In the genomic region with DNA sequence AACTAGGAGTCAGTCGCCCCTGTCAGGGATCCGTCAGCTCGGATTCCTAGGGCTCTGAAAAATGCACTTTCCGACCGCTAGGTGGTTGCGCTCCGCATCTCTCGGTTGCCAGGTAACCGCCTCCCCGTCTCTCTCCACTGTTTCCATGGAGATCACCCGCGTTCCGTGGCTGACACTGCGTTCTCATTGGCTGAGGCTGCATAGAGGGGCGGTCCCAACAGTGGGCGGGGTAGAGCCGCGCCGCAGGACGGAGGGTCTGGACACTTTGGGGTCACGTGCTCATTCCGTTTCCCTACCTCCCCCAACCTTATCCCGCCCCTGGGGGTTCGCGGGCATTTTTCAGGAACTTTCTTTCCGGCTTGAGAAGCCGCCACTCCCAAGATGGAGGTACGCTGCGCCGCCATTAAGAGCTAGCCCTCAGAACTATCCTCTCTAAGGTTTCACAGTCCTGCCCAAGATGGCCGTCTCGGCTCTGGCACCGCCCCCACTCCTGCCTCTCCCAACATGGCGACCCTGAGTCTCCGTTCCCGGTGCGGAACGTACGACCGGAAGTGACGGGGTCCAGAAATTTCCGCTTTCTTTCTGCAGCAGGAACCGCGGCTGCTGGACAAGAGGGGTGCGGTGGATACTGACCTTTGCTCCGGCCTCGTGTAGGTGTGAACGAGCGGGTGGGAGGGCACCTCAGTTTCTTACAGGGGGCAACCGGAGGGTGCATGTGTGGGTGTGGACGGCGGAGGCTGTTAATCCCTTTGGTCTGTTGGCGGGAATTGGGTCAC, we compare ENCODE assay signal across 1 cellular context.
A peak's percentile ranks its signal among the peaks of the same experiment; 100 is the strongest.
TF ChIP-seq lines count a peak whose summit lies in the region.

Gene ODAD3 (minus strand): TSS at position 65 of the 776 bp plus-strand sequence. CDS start 105 bp downstream, outside the sequence.
A gene with protein sequence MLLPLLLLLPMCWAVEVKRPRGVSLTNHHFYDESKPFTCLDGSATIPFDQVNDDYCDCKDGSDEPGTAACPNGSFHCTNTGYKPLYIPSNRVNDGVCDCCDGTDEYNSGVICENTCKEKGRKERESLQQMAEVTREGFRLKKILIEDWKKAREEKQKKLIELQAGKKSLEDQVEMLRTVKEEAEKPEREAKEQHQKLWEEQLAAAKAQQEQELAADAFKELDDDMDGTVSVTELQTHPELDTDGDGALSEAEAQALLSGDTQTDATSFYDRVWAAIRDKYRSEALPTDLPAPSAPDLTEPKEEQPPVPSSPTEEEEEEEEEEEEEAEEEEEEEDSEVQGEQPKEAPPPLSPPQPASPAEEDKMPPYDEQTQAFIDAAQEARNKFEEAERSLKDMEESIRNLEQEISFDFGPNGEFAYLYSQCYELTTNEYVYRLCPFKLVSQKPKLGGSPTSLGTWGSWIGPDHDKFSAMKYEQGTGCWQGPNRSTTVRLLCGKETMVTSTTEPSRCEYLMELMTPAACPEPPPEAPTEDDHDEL (plus strand): TSS at position 579 of the 776 bp plus-strand sequence. CDS start 483 bp downstream, outside the sequence.

TF ChIP-seq in SK-N-SH, 30 proteins besides CTCF, POLR2A, EP300 and RAD21:
- TF ChIP-seq REST (IDR thresholded peaks at IDR 0.05; ENCODE audit: low read depth, low read length) (peak; percentile 64), EZH2phosphoT487 (IDR thresholded peaks at IDR 0.05; ENCODE audit: borderline replicate concordance, low read depth) (no peak), GABPA (IDR thresholded peaks at IDR 0.05; ENCODE audit: low read depth) (peak; percentile 96), MEF2A (IDR thresholded peaks at IDR 0.05; ENCODE audit: borderline replicate concordance, low read depth) (no peak), FOXJ3 (CRISPR knock-in tag; IDR thresholded peaks at IDR 0.05) (no peak), YY1 (IDR thresholded peaks at IDR 0.05; ENCODE audit: low read depth) (peak; percentile 100), MAX (IDR thresholded peaks at IDR 0.05; ENCODE audit: low read depth) (peak; percentile 66; the same call in 1 of the 2 replicates), FOSL2 (IDR thresholded peaks at IDR 0.05; ENCODE audit: borderline replicate concordance, low read depth) (no peak), NFIC (IDR thresholded peaks at IDR 0.05; ENCODE audit: borderline replicate concordance) (no peak), POLR2AphosphoS5 (IDR thresholded peaks at IDR 0.05; ENCODE audit: low read depth, low read length) (peak; percentile 96), MXI1 (IDR thresholded peaks at IDR 0.05; ENCODE audit: low read depth, low read length) (peak; percentile 88), TCF12 (IDR thresholded peaks at IDR 0.05) (peak; percentile 40; the same call in 1 of the 2 replicates), RFX5 (IDR thresholded peaks at IDR 0.05; ENCODE audit: low read length) (peak; percentile 87), JUND (IDR thresholded peaks at IDR 0.05) (no peak), GATA2 (CRISPR knock-in tag; IDR thresholded peaks at IDR 0.05) (no peak), USF1 (IDR thresholded peaks at IDR 0.05; ENCODE audit: borderline replicate concordance, low read depth) (peak; percentile 96), SMC3 (IDR thresholded peaks at IDR 0.05; ENCODE audit: low read depth, low read length) (no peak), ELF1 (IDR thresholded peaks at IDR 0.05) (peak; percentile 89), RXRA (IDR thresholded peaks at IDR 0.05; ENCODE audit: borderline replicate concordance, low read depth) (no peak), CHD2 (IDR thresholded peaks at IDR 0.05; ENCODE audit: low read length, partially characterized antibody) (peak; percentile 26), FOXM1 (IDR thresholded peaks at IDR 0.05; ENCODE audit: low read depth) (no peak), NRF1 (IDR thresholded peaks at IDR 0.05; ENCODE audit: low read depth, low read length) (peak; percentile 33; the same call in 1 of the 2 replicates), TAF1 (IDR thresholded peaks at IDR 0.05; ENCODE audit: borderline replicate concordance, low read depth, low read length) (peak; percentile 94), RCOR1 (IDR thresholded peaks at IDR 0.05; ENCODE audit: low read length) (peak; percentile 6), TEAD4 (IDR thresholded peaks at IDR 0.05; ENCODE audit: borderline replicate concordance, insufficient read depth) (peak; percentile 87), USF2 (IDR thresholded peaks at IDR 0.05; ENCODE audit: borderline replicate concordance, low read depth, low read length) (no peak; the same call in 1 of the 2 replicates), SIN3A (IDR thresholded peaks at IDR 0.05; ENCODE audit: borderline replicate concordance, low read depth, low read length) (peak; percentile 76)
- TF ChIP-seq, protein P1, sequence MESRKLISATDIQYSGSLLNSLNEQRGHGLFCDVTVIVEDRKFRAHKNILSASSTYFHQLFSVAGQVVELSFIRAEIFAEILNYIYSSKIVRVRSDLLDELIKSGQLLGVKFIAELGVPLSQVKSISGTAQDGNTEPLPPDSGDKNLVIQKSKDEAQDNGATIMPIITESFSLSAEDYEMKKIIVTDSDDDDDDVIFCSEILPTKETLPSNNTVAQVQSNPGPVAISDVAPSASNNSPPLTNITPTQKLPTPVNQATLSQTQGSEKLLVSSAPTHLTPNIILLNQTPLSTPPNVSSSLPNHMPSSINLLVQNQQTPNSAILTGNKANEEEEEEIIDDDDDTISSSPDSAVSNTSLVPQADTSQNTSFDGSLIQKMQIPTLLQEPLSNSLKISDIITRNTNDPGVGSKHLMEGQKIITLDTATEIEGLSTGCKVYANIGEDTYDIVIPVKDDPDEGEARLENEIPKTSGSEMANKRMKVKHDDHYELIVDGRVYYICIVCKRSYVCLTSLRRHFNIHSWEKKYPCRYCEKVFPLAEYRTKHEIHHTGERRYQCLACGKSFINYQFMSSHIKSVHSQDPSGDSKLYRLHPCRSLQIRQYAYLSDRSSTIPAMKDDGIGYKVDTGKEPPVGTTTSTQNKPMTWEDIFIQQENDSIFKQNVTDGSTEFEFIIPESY (IDR thresholded peaks at IDR 0.05; ENCODE audit: borderline replicate concordance, low read depth) = no peak
- TF ChIP-seq, protein P2, sequence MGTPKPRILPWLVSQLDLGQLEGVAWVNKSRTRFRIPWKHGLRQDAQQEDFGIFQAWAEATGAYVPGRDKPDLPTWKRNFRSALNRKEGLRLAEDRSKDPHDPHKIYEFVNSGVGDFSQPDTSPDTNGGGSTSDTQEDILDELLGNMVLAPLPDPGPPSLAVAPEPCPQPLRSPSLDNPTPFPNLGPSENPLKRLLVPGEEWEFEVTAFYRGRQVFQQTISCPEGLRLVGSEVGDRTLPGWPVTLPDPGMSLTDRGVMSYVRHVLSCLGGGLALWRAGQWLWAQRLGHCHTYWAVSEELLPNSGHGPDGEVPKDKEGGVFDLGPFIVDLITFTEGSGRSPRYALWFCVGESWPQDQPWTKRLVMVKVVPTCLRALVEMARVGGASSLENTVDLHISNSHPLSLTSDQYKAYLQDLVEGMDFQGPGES (IDR thresholded peaks at IDR 0.05; ENCODE audit: low read depth, low read length) = no peak
- TF ChIP-seq, protein P3, sequence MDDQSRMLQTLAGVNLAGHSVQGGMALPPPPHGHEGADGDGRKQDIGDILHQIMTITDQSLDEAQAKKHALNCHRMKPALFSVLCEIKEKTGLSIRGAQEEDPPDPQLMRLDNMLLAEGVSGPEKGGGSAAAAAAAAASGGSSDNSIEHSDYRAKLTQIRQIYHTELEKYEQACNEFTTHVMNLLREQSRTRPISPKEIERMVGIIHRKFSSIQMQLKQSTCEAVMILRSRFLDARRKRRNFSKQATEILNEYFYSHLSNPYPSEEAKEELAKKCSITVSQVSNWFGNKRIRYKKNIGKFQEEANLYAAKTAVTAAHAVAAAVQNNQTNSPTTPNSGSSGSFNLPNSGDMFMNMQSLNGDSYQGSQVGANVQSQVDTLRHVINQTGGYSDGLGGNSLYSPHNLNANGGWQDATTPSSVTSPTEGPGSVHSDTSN (IDR thresholded peaks at IDR 0.05) = peak; percentile 45; the same call in 1 of the 2 replicates
